Comparison of ENCODE assay signal across 35 cellular contexts in genomic region chr18:50154420-50154819, GRCh38. TPM values are rescaled to one million over a fixed set of nuclear protein-coding genes. Genes with fewer than 3 reads are reported as not detected.
"Had no signal": no experiment of that assay in that cellular context is flagged by ENCODE, and none has a peak within 500 bp of the region (broad histone marks: within the 10 kb centered on the region; RNA-seq: fewer than 3 reads in every experiment).

No MANE protein-coding gene starts in this region.

- H3K9me3 Mint-ChIP-seq: activated CD4-positive, alpha-beta memory T cell treated with anti-CD3 and anti-CD28 coated beads for 36 hours; activated CD4-positive, alpha-beta T cell treated with anti-CD3 and anti-CD28 coated beads, Interleukin-2, amount 10 ng/mL, durations not matched to agents 24 days and 14 days; activated T-cell treated with anti-CD3 and anti-CD28 coated beads, Interleukin-2, amount 50 U/mL, for 4 hours; activated T-helper 2 cell treated with anti-CD3 and anti-CD28 coated beads, Interferon-gamma antibody, Interleukin-2, Interleukin-4, amounts not matched to agents 10 μg/mL and 5 μg/mL and 100 μg/mL, durations not matched to agents 14 hours and 24 hours and 36 hours; T-helper 1 cell treated with Interleukin-12 subunit alpha and Interleukin-12 subunit beta and Interleukin-4 antibody, amounts not matched to agents 30 μg/mL and 1 μg/mL, for 36 hours had no signal

- H3K4me1 ChIP-seq: heart left ventricle, left ventricle myocardium inferior, sigmoid colon, upper lobe of right lung had no signal

- H3K27ac ChIP-seq: body of pancreas, cardiac muscle cell, colonic mucosa, foreskin keratinocyte, heart left ventricle, left ventricle myocardium inferior, ovary, sigmoid colon, stomach, thyroid gland, upper lobe of right lung, WERI-Rb-1 had no signal

- DNase-seq: activated CD4-positive, alpha-beta memory T cell treated with anti-CD3 and anti-CD28 coated beads for 36 hours; activated CD4-positive, alpha-beta T cell treated with anti-CD3 and anti-CD28 coated beads, Interleukin-2, amount 10 ng/mL, durations not matched to agents 24 days and 14 days; activated CD4-positive, CD25-positive, alpha-beta regulatory T cell treated with anti-CD3 and anti-CD28 coated beads, Interleukin-2, amount 50 U/mL, for 72 hours; activated CD8-positive, alpha-beta memory T cell treated with anti-CD3 and anti-CD28 coated beads, Interleukin-2, amount 50 U/mL, for 4 hours; activated T-cell treated with anti-CD3 and anti-CD28 coated beads, Interleukin-2, amount 50 U/mL, for 4 hours; aorta; body of pancreas; cerebellar nuclear complex; colonic mucosa; effector CD8-positive, alpha-beta T cell; erythroblast; foreskin keratinocyte; heart left ventricle; kidney glomerular epithelial cell; left ventricle myocardium inferior; mammary epithelial cell; naive thymus-derived CD4-positive, alpha-beta T cell; ovary; retina; sigmoid colon; stimulated activated CD4-positive, alpha-beta T cell treated with anti-CD3 and anti-CD28 coated beads, Interleukin-15, amount 100 ng/mL, for 24 hours; stimulated activated CD4-positive, alpha-beta T cell treated with anti-CD3 and anti-CD28 coated beads, Interleukin-2, amount 100 ng/mL, for 24 hours; stimulated activated naive B cell treated with anti-CD40 and anti-IgM and Interleukin-4, amounts not matched to agents 10 μg/mL and 1 μg/mL and 100 μg/mL, for 72 hours; stomach; T-helper 9 cell; thyroid gland; upper lobe of right lung; WERI-Rb-1 had no signal

- H3K27me3 Mint-ChIP-seq: activated naive CD8-positive, alpha-beta T cell; progenitor cell of endocrine pancreas had no signal

- H3K36me3 ChIP-seq: cardiac muscle cell, colonic mucosa, heart left ventricle, left ventricle myocardium inferior, ovary, sigmoid colon, stomach, thyroid gland, upper lobe of right lung, WERI-Rb-1 had no signal

- H3K36me3 Mint-ChIP-seq: activated CD4-positive, alpha-beta memory T cell treated with anti-CD3 and anti-CD28 coated beads for 36 hours; activated naive CD8-positive, alpha-beta T cell; naive thymus-derived CD4-positive, alpha-beta T cell; stimulated activated naive B cell treated with anti-CD40 and anti-IgM and Interleukin-4, amounts not matched to agents 10 μg/mL and 1 μg/mL and 100 μg/mL, for 72 hours had no signal

- H3K4me1 Mint-ChIP-seq: activated CD4-positive, alpha-beta T cell treated with anti-CD3 and anti-CD28 coated beads, Interleukin-2, amount 10 ng/mL, durations not matched to agents 24 days and 14 days; naive thymus-derived CD4-positive, alpha-beta T cell; stimulated activated naive B cell treated with anti-CD40 and anti-IgM and Interleukin-4, amounts not matched to agents 10 μg/mL and 1 μg/mL and 100 μg/mL, for 72 hours had no signal

- FAIRE-seq: endometrium had no signal

- H3K27me3 ChIP-seq: body of pancreas, cardiac muscle cell, colonic mucosa, foreskin keratinocyte, heart left ventricle, ovary, stomach, thyroid gland, upper lobe of right lung had no signal

- H3K27ac Mint-ChIP-seq: activated CD4-positive, alpha-beta memory T cell treated with anti-CD3 and anti-CD28 coated beads for 36 hours; activated CD4-positive, alpha-beta T cell treated with anti-CD3 and anti-CD28 coated beads, Interleukin-2, amount 10 ng/mL, durations not matched to agents 24 days and 14 days; activated naive CD8-positive, alpha-beta T cell; activated T-helper 2 cell treated with anti-CD3 and anti-CD28 coated beads, Interferon-gamma antibody, Interleukin-2, Interleukin-4, amounts not matched to agents 10 μg/mL and 5 μg/mL and 100 μg/mL, durations not matched to agents 14 hours and 24 hours and 36 hours; naive thymus-derived CD4-positive, alpha-beta T cell; progenitor cell of endocrine pancreas; stimulated activated naive B cell treated with anti-CD40 and anti-IgM and Interleukin-4, amounts not matched to agents 10 μg/mL and 1 μg/mL and 100 μg/mL, for 72 hours; T-helper 1 cell treated with Interleukin-12 subunit alpha and Interleukin-12 subunit beta and Interleukin-4 antibody, amounts not matched to agents 30 μg/mL and 1 μg/mL, for 36 hours had no signal

- H3K4me3 Mint-ChIP-seq: activated CD4-positive, alpha-beta memory T cell treated with anti-CD3 and anti-CD28 coated beads for 36 hours; activated CD4-positive, alpha-beta T cell treated with anti-CD3 and anti-CD28 coated beads, Interleukin-2, amount 10 ng/mL, durations not matched to agents 24 days and 14 days; activated naive CD8-positive, alpha-beta T cell; activated T-cell treated with anti-CD3 and anti-CD28 coated beads, Interleukin-2, amount 50 U/mL, for 4 hours; naive thymus-derived CD4-positive, alpha-beta T cell; stimulated activated naive B cell treated with anti-CD40 and anti-IgM and Interleukin-4, amounts not matched to agents 10 μg/mL and 1 μg/mL and 100 μg/mL, for 72 hours; T-helper 1 cell treated with Interleukin-12 subunit alpha and Interleukin-12 subunit beta and Interleukin-4 antibody, amounts not matched to agents 30 μg/mL and 1 μg/mL, for 36 hours had no signal

- H3K4me3 ChIP-seq: body of pancreas, cardiac muscle cell, colonic mucosa, heart left ventricle, left ventricle myocardium inferior, ovary, sigmoid colon, stomach, thyroid gland, upper lobe of right lung had no signal

- H3K9me3 ChIP-seq: body of pancreas, colonic mucosa, heart left ventricle, left ventricle myocardium inferior, ovary, sigmoid colon, stomach, thyroid gland, upper lobe of right lung had no signal

RNA-seq across cellular contexts. Expression of gene MYO5B, which starts 40.5 kb away (rescaled TPM):
- total RNA-seq: activated CD8-positive, alpha-beta memory T cell treated with anti-CD3 and anti-CD28 coated beads for 36 hours; activated T-helper 2 cell treated with anti-CD3 and anti-CD28 coated beads, Interferon-gamma antibody, Interleukin-2, Interleukin-4, amounts not matched to agents 10 μg/mL and 5 μg/mL and 100 μg/mL, durations not matched to agents 14 hours and 24 hours and 36 hours; naive thymus-derived CD4-positive, alpha-beta T cell had no signal
